ENCODE assay signal across 8 cellular contexts in the genomic region with DNA sequence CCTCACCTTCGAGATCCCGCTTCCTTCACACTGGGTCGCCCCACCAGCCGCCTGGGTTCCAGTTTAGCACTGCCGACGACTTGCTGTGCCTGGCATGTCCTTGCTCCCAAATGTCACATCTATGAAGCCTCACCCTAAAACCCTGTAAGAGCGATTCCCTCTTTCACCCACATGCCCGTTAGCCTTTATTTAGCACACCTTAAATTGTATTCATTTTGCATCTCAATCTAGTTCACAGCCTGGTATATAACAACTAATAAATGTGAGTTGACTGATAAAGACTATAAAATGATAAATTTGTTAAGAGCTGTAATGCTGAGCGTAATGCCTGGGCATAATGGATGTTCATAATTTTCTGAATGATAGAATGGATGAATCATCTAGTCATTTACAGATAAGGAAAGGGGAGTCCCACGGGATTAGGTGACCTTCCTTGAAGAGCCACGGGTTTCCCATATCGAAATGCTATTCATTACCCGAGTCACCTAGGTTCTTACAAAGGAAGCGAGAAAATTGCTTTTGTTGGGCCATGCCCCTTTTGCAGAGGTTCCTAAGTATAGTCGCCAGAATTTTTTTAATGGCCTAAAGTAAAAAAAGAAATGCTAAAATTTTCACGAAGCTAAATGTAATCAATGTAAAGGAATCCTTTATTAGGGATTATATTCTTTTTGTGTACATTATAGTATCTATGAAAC. TPM values are rescaled to one million over a fixed set of nuclear protein-coding genes. Genes with fewer than 3 reads are reported as not detected.
DNase-seq lines count a peak whose midpoint lies in the region; ATAC-seq and TF ChIP-seq lines count a peak whose summit lies in the region.

No MANE protein-coding gene starts in this region.

- H3K9me3 ChIP-seq in PC-9 (ENCODE audit: insufficient read depth, low read depth) (no peaks in the 10 kb centered on the region), endocrine pancreas (ENCODE audit: control insufficient read depth, low read length) (no peaks in the 10 kb centered on the region), trophoblast cell (ENCODE audit: insufficient read depth, low read depth, low read length) (no peaks in the 10 kb centered on the region)

- peaks cover 7% of the 10 kb centered on the region; the same call in 1 of the 2 replicates for H3K4me1 ChIP-seq in PC-9 (replicated peaks; ENCODE audit: insufficient read depth)
- peaks cover 3% of the 10 kb centered on the region for H3K4me1 ChIP-seq in endocrine pancreas (ENCODE audit: control insufficient read depth, insufficient read depth, low read length)
- peaks cover 0 to 2% of the 10 kb centered on the region in 2 experiments for H3K4me1 ChIP-seq in trophoblast cell (ENCODE audit: control insufficient read depth in 1 of 2, insufficient read depth in 2 of 2, low read length in 2 of 2)

- H3K9me2 ChIP-seq in PC-9 (ENCODE audit: insufficient read depth), result no peaks in the 10 kb centered on the region

- no peak overlapping the region for H2AK5ac ChIP-seq in trophoblast cell (ENCODE audit: low read length)

- no TSS peak for BruUV-seq in PC-9 (replicated peaks; lab: Mats Ljungman, UMichigan)

- H2BK120ac ChIP-seq in trophoblast cell (ENCODE audit: insufficient read depth, low read length, poor library complexity), result no peak overlapping the region

- peak overlapping the region; percentile 55 for H4K91ac ChIP-seq in trophoblast cell (ENCODE audit: low read depth, low read length)

- no CpG with 5 or more reads among the region's 16 CpGs for WGBS in trophoblast cell (ENCODE audit: extremely low coverage, insufficient coverage, insufficient read length)

- H3K23ac ChIP-seq in trophoblast cell (ENCODE audit: low read length), result no peak overlapping the region

- CTCF ChIA-PET in PC-9 (lab: Charles Lee), result no interaction called here

- no peaks in the 10 kb centered on the region for H3K79me2 ChIP-seq in PC-9 (ENCODE audit: low read depth)
- no peaks in the 10 kb centered on the region for H3K79me2 ChIP-seq in trophoblast cell (ENCODE audit: control insufficient read depth, insufficient read depth, low read length, poor library complexity)

- peak overlapping the region; percentile 97 for H2AFZ ChIP-seq in PC-9
- peak overlapping the region; percentile 78 for H2AFZ ChIP-seq in trophoblast cell (ENCODE audit: insufficient read depth, low read length, poor library complexity)

- H3K36me3 ChIP-seq in PC-9 (ENCODE audit: low read depth) (no peaks in the 10 kb centered on the region), endocrine pancreas (ENCODE audit: control insufficient read depth, insufficient read depth, low read length) (no peaks in the 10 kb centered on the region), trophoblast cell (ENCODE audit: control insufficient read depth in 1 of 2, insufficient read depth in 2 of 2, low read length in 2 of 2) (no peaks in the 10 kb centered on the region)

- peak overlapping the region; percentile 93 for H4K8ac ChIP-seq in trophoblast cell (ENCODE audit: low read depth, low read length)

- H3K27ac ChIP-seq in PC-9 (peak overlapping the region; percentile 61), trophoblast cell (ENCODE audit: low read depth, low read length) (no peak overlapping the region)

- no peak overlapping the region for H3K4ac ChIP-seq in trophoblast cell (ENCODE audit: low read depth, low read length)

- H4K12ac ChIP-seq in trophoblast cell (ENCODE audit: low read depth, low read length), result peak overlapping the region; percentile 90

- peak overlapping the region; percentile 51 for H3K14ac ChIP-seq in trophoblast cell (ENCODE audit: low read length)

- POLR2A ChIA-PET in PC-9 (lab: Charles Lee; ENCODE audit: unreplicated experiment), result no interaction called here

- H3K18ac ChIP-seq in trophoblast cell (ENCODE audit: low read length), result no peak overlapping the region

- H2BK5ac ChIP-seq in trophoblast cell (ENCODE audit: low read depth, low read length, poor library complexity), result peak overlapping the region; percentile 73

- H4K20me1 ChIP-seq in PC-9 (ENCODE audit: insufficient read depth), result no peaks in the 10 kb centered on the region

- no peak for TF ChIP-seq CTCF in PC-9 (conservative IDR thresholded peaks at IDR 0.05)

- DNase-seq in NCI-H510A treated with DMSO at 0.1 percent for 48 hours (lab: John Stamatoyannopoulos, UW), result peak; percentile 18
- no peak for DNase-seq in NCI-H510A (lab: John Stamatoyannopoulos, UW)
- no peak for DNase-seq in PC-9
- DNase-seq in trophoblast cell, result peak in 1 of 2 donors; percentile 8
- no peak for DNase-seq in left colon
- DNase-seq in iPS-NIHi11 (ENCODE audit: low spot score), result no peak

- H3K27me3 ChIP-seq in PC-9 (ENCODE audit: insufficient read depth, low read depth) (no peaks in the 10 kb centered on the region), endocrine pancreas (ENCODE audit: control insufficient read depth, insufficient read depth, low read length) (no peaks in the 10 kb centered on the region), trophoblast cell (ENCODE audit: insufficient read depth, low read length) (no peaks in the 10 kb centered on the region)

- H3K9ac ChIP-seq in endocrine pancreas (ENCODE audit: control insufficient read depth, insufficient read depth, low read length), result peak overlapping the region; percentile 89
- H3K9ac ChIP-seq in trophoblast cell (ENCODE audit: low read length), result no peak overlapping the region

- H3K79me1 ChIP-seq in trophoblast cell (ENCODE audit: low read length), result peaks cover 8% of the 10 kb centered on the region

- no peak for ATAC-seq in left colon
- ATAC-seq in HG02642 (IDR thresholded peaks at IDR 0.05; ENCODE audit: poor library complexity, unreplicated experiment), result no peak

- H3K4me2 ChIP-seq in PC-9 (peak overlapping the region; percentile 84), trophoblast cell (ENCODE audit: low read length) (peak overlapping the region; percentile 82)

- intact Hi-C loops in PC-9 (cut with micrococcal nuclease; ENCODE audit: unreplicated experiment), result no loop called here
- intact Hi-C loops in left colon (cut with DNase I, micrococcal nuclease), result no loop called here

- H3K4me3 ChIP-seq in PC-9, result peak overlapping the region; percentile 78
- H3K4me3 ChIP-seq in endocrine pancreas (ENCODE audit: control insufficient read depth, insufficient read depth, low read length), result peak overlapping the region; percentile 70
- H3K4me3 ChIP-seq in trophoblast cell (ENCODE audit: low read depth, low read length), result peak overlapping the region; percentile 71

- H2BK12ac ChIP-seq in trophoblast cell (ENCODE audit: low read length), result no peak overlapping the region

- peaks cover 9% of the 10 kb centered on the region; the same call in 1 of the 2 replicates for H3F3A ChIP-seq in PC-9 (ENCODE audit: insufficient read depth, low read depth)

RNA-seq across cellular contexts. Expression of a gene that starts 1.1 kb away (rescaled TPM):
- total RNA-seq in PC-9 (2021) (10.6 and 14.2 TPM in 2 replicates), left colon (10 to 100 TPM in 1 of 2 donors, 1 to 10 TPM in 1; 9.2 to 23.7 TPM)
- 15.4 and 16.8 TPM in 2 replicates for polyA plus RNA-seq in trophoblast cell (2013)
